In the genomic region with DNA sequence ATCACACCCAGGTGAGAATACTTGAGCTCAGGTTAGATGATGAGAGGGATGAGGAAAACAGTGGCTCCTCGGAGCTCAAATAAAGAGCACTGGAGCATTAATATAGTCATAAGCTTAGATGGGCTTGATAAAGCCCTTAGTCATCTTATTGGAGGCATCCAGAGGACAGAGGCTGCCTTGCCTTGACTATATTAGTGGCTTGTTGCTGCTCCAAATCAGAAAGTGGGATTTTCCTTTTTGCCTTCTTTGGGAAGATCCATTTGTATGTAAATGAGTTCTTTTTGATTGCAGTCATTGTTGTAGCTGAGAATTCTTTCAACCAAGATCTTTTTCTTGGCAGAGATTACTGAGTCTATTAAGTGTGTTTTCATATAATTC, we compare ENCODE assay signal across 16 cellular contexts. TPM values are rescaled to one million over a fixed set of nuclear protein-coding genes. Genes with fewer than 3 reads are reported as not detected.
DNase-seq lines count a peak whose midpoint lies in the region; ATAC-seq, FAIRE-seq and TF ChIP-seq lines count a peak whose summit lies in the region.
"Had no signal": no experiment of that assay in that cellular context is flagged by ENCODE, and none has a peak within 500 bp of the region (broad histone marks: within the 10 kb centered on the region; RNA-seq: fewer than 3 reads in every experiment).

No MANE protein-coding gene starts in this region.

- H3K4me1 Mint-ChIP-seq in astrocyte (ENCODE audit: low read depth, unreplicated experiment): peaks cover 25% of the 10 kb centered on the region
- peaks cover 16% of the 10 kb centered on the region for H3K4me1 Mint-ChIP-seq in stimulated activated memory B cell treated with anti-CD40 and anti-IgM and Interleukin-4, amounts not matched to agents 10 μg/mL and 1 μg/mL and 100 μg/mL, for 72 hours
- no peaks in the 10 kb centered on the region for H3K4me1 Mint-ChIP-seq in natural killer cell treated with Interleukin-12 subunit alpha and Interleukin-12 subunit beta and Interleukin-15 and Interleukin-18, amount 100 ng/mL, for 72 hours (ENCODE audit: low read depth in 2 of 2)

- WGBS in HUES64: 78% methylated on average over 1 of the region's 1 CpG

- H3K27ac Mint-ChIP-seq in astrocyte (ENCODE audit: unreplicated experiment): peak overlapping the region; percentile 13
- peak overlapping the region; percentile 88 for H3K27ac Mint-ChIP-seq in stimulated activated memory B cell treated with anti-CD40 and anti-IgM and Interleukin-4, amounts not matched to agents 10 μg/mL and 1 μg/mL and 100 μg/mL, for 72 hours
- no peak overlapping the region for H3K27ac Mint-ChIP-seq in natural killer cell treated with Interleukin-12 subunit alpha and Interleukin-12 subunit beta and Interleukin-15 and Interleukin-18, amount 100 ng/mL, for 72 hours
- H3K27ac Mint-ChIP-seq: CD4-positive, CD25-positive, alpha-beta regulatory T cell; dendritic cell treated with granulocyte-macrophage colony-stimulating factor and Interleukin-4, amounts not matched to agents 40 ng/mL and 50 ng/mL, for 4 days had no signal

- H3K4me1 ChIP-seq in HUES64 (ENCODE audit: insufficient read depth, low read length) (peaks cover 19% of the 10 kb centered on the region), astrocyte (ENCODE audit: insufficient read depth, low read length) (peaks cover 54% of the 10 kb centered on the region)

- no peaks in the 10 kb centered on the region for H4K20me1 ChIP-seq in astrocyte (ENCODE audit: insufficient read depth, low read length)

- H3K9me3 Mint-ChIP-seq in astrocyte (ENCODE audit: unreplicated experiment): no peaks in the 10 kb centered on the region
- H3K9me3 Mint-ChIP-seq in stimulated activated memory B cell treated with anti-CD40 and anti-IgM and Interleukin-4, amounts not matched to agents 10 μg/mL and 1 μg/mL and 100 μg/mL, for 72 hours: no peaks in the 10 kb centered on the region
- no peaks in the 10 kb centered on the region for H3K9me3 Mint-ChIP-seq in natural killer cell treated with Interleukin-12 subunit alpha and Interleukin-12 subunit beta and Interleukin-15 and Interleukin-18, amount 100 ng/mL, for 72 hours
- H3K9me3 Mint-ChIP-seq: activated naive CD4-positive, alpha-beta T cell treated with anti-CD3 and anti-CD28 coated beads, Interleukin-2, amount 50 U/mL, for 72 hours; CD4-positive, CD25-positive, alpha-beta regulatory T cell; dendritic cell treated with granulocyte-macrophage colony-stimulating factor and Interleukin-4, amounts not matched to agents 40 ng/mL and 50 ng/mL, for 4 days had no signal

- no peak overlapping the region for H2AFZ ChIP-seq in astrocyte (ENCODE audit: low read depth, low read length)

- H3K79me2 ChIP-seq in astrocyte (ENCODE audit: insufficient read depth, low read length): no peaks in the 10 kb centered on the region

- H3K9me3 ChIP-seq in HUES64 (ENCODE audit: insufficient read depth, low read depth, low read length): no peaks in the 10 kb centered on the region
- no peaks in the 10 kb centered on the region for H3K9me3 ChIP-seq in astrocyte (ENCODE audit: insufficient read depth, low read depth, low read length)
- H3K9me3 ChIP-seq: mucosa of descending colon, SJSA1 had no signal

- H3K36me3 ChIP-seq in HUES64 (ENCODE audit: insufficient read depth, low read length): no peaks in the 10 kb centered on the region
- H3K36me3 ChIP-seq in astrocyte (ENCODE audit: insufficient read depth, low read length): no peaks in the 10 kb centered on the region
- H3K36me3 ChIP-seq: SJSA1, WERI-Rb-1 had no signal

- no peak for TF ChIP-seq CTCF in astrocyte (IDR thresholded peaks at IDR 0.05; ENCODE audit: insufficient read depth, low read depth, low read length)
- TF ChIP-seq CTCF in fibroblast of villous mesenchyme (IDR thresholded peaks at IDR 0.05; ENCODE audit: insufficient read depth, low read depth, low read length): no peak

- H3K27me3 Mint-ChIP-seq in astrocyte (ENCODE audit: low read depth, unreplicated experiment): peaks cover 7% of the 10 kb centered on the region
- peaks cover 27% of the 10 kb centered on the region for H3K27me3 Mint-ChIP-seq in stimulated activated memory B cell treated with anti-CD40 and anti-IgM and Interleukin-4, amounts not matched to agents 10 μg/mL and 1 μg/mL and 100 μg/mL, for 72 hours
- peaks cover 20 to 23% of the 10 kb centered on the region in 2 donors for H3K27me3 Mint-ChIP-seq in natural killer cell treated with Interleukin-12 subunit alpha and Interleukin-12 subunit beta and Interleukin-15 and Interleukin-18, amount 100 ng/mL, for 72 hours

- no peaks in the 10 kb centered on the region for H3K27me3 ChIP-seq in HUES64 (ENCODE audit: insufficient read depth, low read length)
- no peaks in the 10 kb centered on the region for H3K27me3 ChIP-seq in astrocyte (ENCODE audit: insufficient read depth, low read length)
- H3K27me3 ChIP-seq: SJSA1 had no signal

- H3K27ac ChIP-seq in HUES64 (ENCODE audit: low read depth, low read length) (peak overlapping the region; percentile 7), astrocyte (ENCODE audit: low read depth, low read length) (no peak overlapping the region), caudate nucleus (ENCODE audit: low read depth, low read length) (no peak overlapping the region)
- H3K27ac ChIP-seq: WERI-Rb-1 had no signal

- H3K4me3 ChIP-seq in HUES64 (ENCODE audit: low read length) (no peak overlapping the region), astrocyte (ENCODE audit: insufficient read depth, low read depth, low read length) (no peak overlapping the region), fibroblast of villous mesenchyme (ENCODE audit: low read depth, low read length) (no peak overlapping the region)
- H3K4me3 ChIP-seq: mucosa of descending colon, SJSA1 had no signal

- peak overlapping the region; percentile 10 for H3K4me3 Mint-ChIP-seq in astrocyte (ENCODE audit: unreplicated experiment)
- H3K4me3 Mint-ChIP-seq in stimulated activated memory B cell treated with anti-CD40 and anti-IgM and Interleukin-4, amounts not matched to agents 10 μg/mL and 1 μg/mL and 100 μg/mL, for 72 hours: no peak overlapping the region
- no peak overlapping the region for H3K4me3 Mint-ChIP-seq in natural killer cell treated with Interleukin-12 subunit alpha and Interleukin-12 subunit beta and Interleukin-15 and Interleukin-18, amount 100 ng/mL, for 72 hours
- H3K4me3 Mint-ChIP-seq: CD4-positive, CD25-positive, alpha-beta regulatory T cell; dendritic cell treated with granulocyte-macrophage colony-stimulating factor and Interleukin-4, amounts not matched to agents 40 ng/mL and 50 ng/mL, for 4 days had no signal

- H3K36me3 Mint-ChIP-seq in astrocyte (ENCODE audit: low read depth, unreplicated experiment): no peaks in the 10 kb centered on the region
- H3K36me3 Mint-ChIP-seq in stimulated activated memory B cell treated with anti-CD40 and anti-IgM and Interleukin-4, amounts not matched to agents 10 μg/mL and 1 μg/mL and 100 μg/mL, for 72 hours: no peaks in the 10 kb centered on the region
- H3K36me3 Mint-ChIP-seq in natural killer cell treated with Interleukin-12 subunit alpha and Interleukin-12 subunit beta and Interleukin-15 and Interleukin-18, amount 100 ng/mL, for 72 hours: no peaks in the 10 kb centered on the region
- H3K36me3 Mint-ChIP-seq: activated naive CD4-positive, alpha-beta T cell treated with anti-CD3 and anti-CD28 coated beads, Interleukin-2, amount 50 U/mL, for 72 hours; CD4-positive, CD25-positive, alpha-beta regulatory T cell had no signal

- no peak for ATAC-seq in stimulated activated memory B cell treated with anti-CD40 and anti-IgM and Interleukin-4, amounts not matched to agents 10 μg/mL and 1 μg/mL and 100 μg/mL, for 72 hours
- ATAC-seq in natural killer cell treated with Interleukin-12 subunit alpha and Interleukin-12 subunit beta and Interleukin-15 and Interleukin-18, amount 100 ng/mL, for 72 hours: no peak

- DNase-seq in astrocyte (ENCODE audit: low read depth) (peak; percentile 68), fibroblast of villous mesenchyme (ENCODE audit: low read depth) (peak; percentile 43), islet precursor cell (no peak), HPDE6-E6E7 (ENCODE audit: extremely low spot score) (no peak), caudate nucleus (lab: John Stamatoyannopoulos, UW) (no peak)
- DNase-seq in natural killer cell treated with Interleukin-12 subunit alpha and Interleukin-12 subunit beta and Interleukin-15 and Interleukin-18, amount 100 ng/mL, for 72 hours (ENCODE audit: low spot score): no peak
- DNase-seq: CD4-positive, CD25-positive, alpha-beta regulatory T cell; foreskin melanocyte; mucosa of descending colon; stimulated activated CD4-positive, alpha-beta T cell treated with anti-CD3 and anti-CD28 coated beads, Interleukin-2, amount 100 ng/mL, for 48 hours; WERI-Rb-1 had no signal

- H3K4me2 ChIP-seq in astrocyte (ENCODE audit: low read length): peak overlapping the region; percentile 1

- FAIRE-seq in astrocyte (lab: Jason Lieb, UNC): no peak

- H3K9ac ChIP-seq in HUES64 (ENCODE audit: low read depth, low read length) (no peak overlapping the region), astrocyte (ENCODE audit: low read length) (peak overlapping the region; percentile 5)

RNA-seq across cellular contexts. Expression of a gene that starts 18.9 kb away (rescaled TPM):
- 69.4 TPM for polyA plus RNA-seq in HUES64 (2013, experiment 1 of 2)
- polyA plus RNA-seq in HUES64 (2013, experiment 2 of 2): 45.3 TPM
- total RNA-seq in astrocyte (75.9 and 78.7 TPM in 2 replicates), fibroblast of villous mesenchyme (536 and 925 TPM in 2 replicates)
- 10 to 100 TPM in 1 of 2 donors, 1 to 10 TPM in 1; 2.3 to 13.0 TPM for total RNA-seq in natural killer cell treated with Interleukin-12 subunit alpha and Interleukin-12 subunit beta and Interleukin-15 and Interleukin-18, amount 100 ng/mL, for 72 hours
- polyA plus RNA-seq: CD4-positive, CD25-positive, alpha-beta regulatory T cell had no signal

RNA-seq across cellular contexts. Expression of a gene that starts 29.8 kb away (rescaled TPM):
- 17.3 TPM for polyA plus RNA-seq in HUES64 (2013, experiment 1 of 2)
- 19.6 TPM for polyA plus RNA-seq in HUES64 (2013, experiment 2 of 2)
- 43.7 and 50.0 TPM in 2 replicates for total RNA-seq in astrocyte
- 35.0 and 41.6 TPM in 2 replicates for total RNA-seq in fibroblast of villous mesenchyme
- total RNA-seq in natural killer cell treated with Interleukin-12 subunit alpha and Interleukin-12 subunit beta and Interleukin-15 and Interleukin-18, amount 100 ng/mL, for 72 hours: 10 to 100 TPM; 15.4 to 20.4 TPM

Comparison
In these comparisons a context has a peak if more than half of its experiments do, and no peak if none do; other contexts are left out.
1. DNase-seq: peak in astrocyte (single experiment) and fibroblast of villous mesenchyme (single experiment); none in islet precursor cell (single experiment), HPDE6-E6E7 (single experiment), caudate nucleus (0 of 61) and natural killer cell treated with Interleukin-12 subunit alpha and Interleukin-12 subunit beta and Interleukin-15 and Interleukin-18, amount 100 ng/mL, for 72 hours (single experiment).
2. H3K27ac Mint-ChIP-seq: peak in astrocyte (single experiment) and stimulated activated memory B cell treated with anti-CD40 and anti-IgM and Interleukin-4, amounts not matched to agents 10 μg/mL and 1 μg/mL and 100 μg/mL, for 72 hours (single experiment); none in natural killer cell treated with Interleukin-12 subunit alpha and Interleukin-12 subunit beta and Interleukin-15 and Interleukin-18, amount 100 ng/mL, for 72 hours (0 of 2).